Comparison of ENCODE assay signal across 7 cellular contexts in genomic region chr2:161946489-161947107, GRCh38.
A peak's percentile ranks its signal among the peaks of the same experiment; 100 is the strongest.
DNase-seq lines count a peak whose midpoint lies in the region; ATAC-seq and TF ChIP-seq lines count a peak whose summit lies in the region.

No MANE protein-coding gene starts in this region.

- 0 out of 2 replicates have a peak overlapping the region, but pooled peaks have one; percentile 7 for H3K4me2 ChIP-seq in DOHH2 (ENCODE audit: low read length)

- peaks cover 12% of the 10 kb centered on the region for H3K4me1 ChIP-seq in DOHH2 (ENCODE audit: control insufficient read depth, low read length)
- no peaks in the 10 kb centered on the region for H3K4me1 ChIP-seq in upper lobe of right lung

- TF ChIP-seq CTCF in DOHH2 (IDR thresholded peaks at IDR 0.05; ENCODE audit: low read depth, low read length, poor library complexity, severe bottlenecking): peak; percentile 57
- TF ChIP-seq CTCF in upper lobe of right lung (IDR thresholded peaks at IDR 0.05): peak; percentile 58

- H3K36me3 ChIP-seq in DOHH2 (ENCODE audit: control insufficient read depth, low read length) (no peaks in the 10 kb centered on the region), upper lobe of right lung (no peaks in the 10 kb centered on the region)

- H3K9me2 ChIP-seq in DOHH2 (replicated peaks; ENCODE audit: control insufficient read depth, low read length): no peaks in the 10 kb centered on the region

- intact Hi-C loops in upper lobe of right lung (cut with DNase I): loop anchor here (10.0 kb wide), 1 partner anchor 362 kb away; no protein-coding TSS in a partner anchor

- no peaks in the 10 kb centered on the region for H3K27me3 ChIP-seq in DOHH2 (ENCODE audit: control insufficient read depth, low read length)
- H3K27me3 ChIP-seq in upper lobe of right lung: peaks cover 5% of the 10 kb centered on the region

- H3F3A ChIP-seq in DOHH2 (ENCODE audit: control insufficient read depth, insufficient read depth): no peaks in the 10 kb centered on the region

- H3K27ac ChIP-seq in DOHH2 (ENCODE audit: low read depth, low read length) (no peak overlapping the region), upper lobe of right lung (no peak overlapping the region)

- H3K4me3 ChIP-seq in DOHH2 (ENCODE audit: low read length) (no peak overlapping the region), upper lobe of right lung (no peak overlapping the region)

- peak; percentile 44 for DNase-seq in SKM-1 treated with dmso at 0.1 percent for 144 hours (lab: John Stamatoyannopoulos, UW; ENCODE audit: unreplicated experiment)
- peak; percentile 39 for DNase-seq in glomerular endothelial cell (ENCODE audit: extremely low read depth, low read depth, low spot score)
- no peak for DNase-seq in upper lobe of right lung
- DNase-seq in NCI-H2107 (lab: John Stamatoyannopoulos, UW): no peak

- H4K20me1 ChIP-seq in DOHH2 (ENCODE audit: control insufficient read depth, insufficient read depth, low read depth, low read length): no peaks in the 10 kb centered on the region

- H3K79me2 ChIP-seq in DOHH2 (ENCODE audit: control insufficient read depth, low read length): no peaks in the 10 kb centered on the region

- H3K9me3 ChIP-seq in DOHH2 (ENCODE audit: control insufficient read depth, insufficient read depth, low read length): no peaks in the 10 kb centered on the region
- H3K9me3 ChIP-seq in upper lobe of right lung: no peaks in the 10 kb centered on the region

- ATAC-seq in HG03175 (IDR thresholded peaks at IDR 0.05; ENCODE audit: unreplicated experiment): peak; percentile 46
- no peak for ATAC-seq in upper lobe of right lung
- no peak for ATAC-seq in GM19328 (IDR thresholded peaks at IDR 0.05; ENCODE audit: unreplicated experiment)

Comparison
In these comparisons a context has a peak if more than half of its experiments do, and no peak if none do; other contexts are left out.
1. DNase-seq: peak in SKM-1 treated with dmso at 0.1 percent for 144 hours (single experiment) and glomerular endothelial cell (single experiment); none in upper lobe of right lung (single experiment) and NCI-H2107 (single experiment).